In the genomic region with DNA sequence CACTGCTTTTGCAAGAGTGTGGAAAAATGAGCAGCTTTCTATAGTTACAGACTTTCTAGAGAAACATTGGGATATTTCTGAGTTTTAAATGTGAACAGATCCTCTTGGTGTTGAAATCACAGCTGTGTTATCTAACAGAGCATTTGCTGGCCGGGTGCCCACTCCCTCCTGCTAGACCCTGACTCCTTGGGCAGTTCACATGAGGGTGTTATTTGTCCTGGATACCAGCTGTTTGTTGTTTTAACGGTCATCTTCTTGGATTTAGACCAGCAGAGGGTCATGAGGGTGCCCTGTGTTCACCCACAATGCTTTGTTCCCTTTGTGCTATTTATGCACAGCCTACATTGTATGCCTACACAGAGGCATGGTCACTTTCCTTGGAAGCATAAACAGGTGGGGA, we compare ENCODE assay signal across 10 cellular contexts.
DNase-seq lines count a peak whose midpoint lies in the region; ATAC-seq and TF ChIP-seq lines count a peak whose summit lies in the region.
"Had no signal": no experiment of that assay in that cellular context is flagged by ENCODE, and none has a peak within 500 bp of the region (broad histone marks: within the 10 kb centered on the region; RNA-seq: fewer than 3 reads in every experiment).

No MANE protein-coding gene starts in this region.

- peak overlapping the region; percentile 41 for H3K27ac ChIP-seq in AG04450 (ENCODE audit: low read depth, low read length)

- DNase-seq in AG04450 (ENCODE audit: low read depth, low spot score) (no peak), HuH-7 (ENCODE audit: low spot score) (peak; percentile 19), epidermal melanocyte (ENCODE audit: insufficient read length, low spot score) (peak; percentile 83), lung microvascular endothelial cell (ENCODE audit: low read depth in 2 of 2) (peak; percentile 29 to 44), NOMO-1 treated with dmso at 0.1 percent for 144 hours (lab: John Stamatoyannopoulos, UW; ENCODE audit: unreplicated experiment) (no peak)
- DNase-seq: central memory CD4-positive, alpha-beta T cell had no signal

- H3K27me3 ChIP-seq in AG04450 (ENCODE audit: control insufficient read depth, insufficient read depth, low read length), result no peaks in the 10 kb centered on the region

- H3K9me3 ChIP-seq in AG04450 (ENCODE audit: control insufficient read depth, insufficient read depth, low read length), result no peaks in the 10 kb centered on the region

- CTCF ChIA-PET in AG04450 (lab: Charles Lee), result no interaction called here

- ATAC-seq in HG02588 (IDR thresholded peaks at IDR 0.05; ENCODE audit: unreplicated experiment) (no peak), HG03108 (IDR thresholded peaks at IDR 0.05; ENCODE audit: unreplicated experiment) (no peak), GM21423 (IDR thresholded peaks at IDR 0.05; ENCODE audit: unreplicated experiment) (no peak)
- ATAC-seq: esophagus mucosa had no signal

- H3K4me3 ChIP-seq in AG04450 (ENCODE audit: low read depth, low read length), result no peak overlapping the region

- no peak for TF ChIP-seq CTCF in AG04450 (IDR thresholded peaks at IDR 0.05; ENCODE audit: low read depth, low read length)

- POLR2A ChIA-PET in AG04450 (lab: Yijun Ruan, JAX), result no interaction called here

Comparison
In these comparisons a context has a peak if more than half of its experiments do, and no peak if none do; other contexts are left out.
1. DNase-seq: peak in HuH-7 (single experiment), epidermal melanocyte (single experiment) and lung microvascular endothelial cell (2 of 2); none in AG04450 (single experiment) and NOMO-1 treated with dmso at 0.1 percent for 144 hours (single experiment).